8 cellular contexts compared by ENCODE assay signal in the genomic region with DNA sequence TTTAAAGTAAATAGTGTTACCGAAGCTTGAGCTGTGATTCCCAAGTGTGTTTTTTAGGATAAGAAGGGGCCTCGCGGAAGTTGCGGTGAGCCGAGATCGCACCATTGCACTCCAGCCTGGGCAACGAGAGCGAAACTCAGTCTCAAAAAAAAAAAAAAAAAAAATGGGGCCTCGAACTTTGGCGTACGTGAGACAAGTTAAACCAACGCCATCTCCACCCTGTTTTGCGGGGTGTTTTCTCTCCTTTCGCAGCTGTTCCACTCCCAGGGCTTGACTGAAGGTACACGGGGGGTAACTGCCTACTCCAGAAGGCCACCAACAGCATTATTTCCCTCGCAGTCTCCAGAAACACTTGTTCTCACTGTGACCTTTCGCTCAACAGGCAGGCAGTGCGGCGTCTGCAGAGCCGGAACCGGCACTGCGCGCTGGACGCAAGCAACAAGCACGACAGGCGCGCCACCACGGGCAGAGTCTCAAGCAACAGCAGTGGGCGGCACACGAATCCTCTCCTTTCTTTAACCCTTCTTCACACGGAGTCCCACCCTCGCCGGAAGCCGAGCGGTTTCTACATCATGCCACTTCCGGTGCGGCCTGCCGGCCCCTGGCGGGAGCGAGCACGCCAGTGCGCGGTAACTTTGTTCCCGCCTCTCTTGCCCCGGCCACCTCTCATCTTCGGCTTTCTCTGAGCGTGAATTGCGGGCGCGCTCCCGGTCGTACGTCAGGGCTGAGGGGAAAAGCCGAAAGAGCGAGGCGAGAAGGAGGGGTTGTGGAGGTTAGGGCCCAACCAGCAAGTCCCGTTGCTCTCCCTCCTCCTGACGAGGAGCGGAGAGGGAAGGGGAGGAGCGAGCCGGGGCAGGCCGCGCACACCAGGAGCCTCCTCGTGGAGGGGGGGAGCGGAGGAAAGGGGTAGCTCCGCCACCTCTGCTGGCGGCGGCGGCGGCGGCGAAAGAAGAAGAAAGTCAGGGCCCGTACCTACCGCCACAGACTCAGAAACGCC. TPM values are rescaled to one million over a fixed set of nuclear protein-coding genes. Genes with fewer than 3 reads are reported as not detected.
A peak's percentile ranks its signal among the peaks of the same experiment; 100 is the strongest.
DNase-seq lines count a peak whose midpoint lies in the region; ATAC-seq and TF ChIP-seq lines count a peak whose summit lies in the region.

No MANE protein-coding gene starts in this region.

- peak; percentile 69 for ATAC-seq in HG03432 (IDR thresholded peaks at IDR 0.05; ENCODE audit: unreplicated experiment)

- peak; percentile 100 for DNase-seq in Ammon's horn (ENCODE audit: low spot score)
- DNase-seq in NCI-H460 (ENCODE audit: extremely low read depth, low read depth) = peak; percentile 100
- DNase-seq in activated CD4-positive, alpha-beta T cell treated with anti-CD3 and anti-CD28 coated beads for 1 hour = peak; percentile 98
- peak; percentile 97 for DNase-seq in cerebellum (ENCODE audit: low spot score)
- DNase-seq in islet precursor cell = peak; percentile 100
- peak; percentile 96 for DNase-seq in stimulated activated CD4-positive, alpha-beta T cell treated with anti-CD3 and anti-CD28 coated beads, Interleukin-12 subunit alpha, Interleukin-12 subunit beta, amount 100 ng/mL, for 4 hours

- peak; percentile 98 for TF ChIP-seq POLR2A in GM19193 (IDR thresholded peaks at IDR 0.05; ENCODE audit: extremely low read depth, insufficient read depth, insufficient read length)

RNA-seq across cellular contexts. Expression of gene CDK13, which starts 0.8 kb away (rescaled TPM):
- 50.3 and 51.5 TPM in 2 replicates for total RNA-seq in NCI-H460 (2014; rRNA removed; shearing (Covaris generic))
- polyA plus RNA-seq in NCI-H460 (2014; cell fraction: nucleus; rRNA removed) = 15.1 and 20.0 TPM in 2 replicates
- 129 TPM for total RNA-seq in cerebellum

Comparison
In these comparisons a context has a peak if more than half of its experiments do, and no peak if none do; other contexts are left out.
1. Peak in every context shown above with its lines: DNase-seq and ATAC-seq.